Comparison of ENCODE assay signal across 21 cellular contexts in the genomic region with DNA sequence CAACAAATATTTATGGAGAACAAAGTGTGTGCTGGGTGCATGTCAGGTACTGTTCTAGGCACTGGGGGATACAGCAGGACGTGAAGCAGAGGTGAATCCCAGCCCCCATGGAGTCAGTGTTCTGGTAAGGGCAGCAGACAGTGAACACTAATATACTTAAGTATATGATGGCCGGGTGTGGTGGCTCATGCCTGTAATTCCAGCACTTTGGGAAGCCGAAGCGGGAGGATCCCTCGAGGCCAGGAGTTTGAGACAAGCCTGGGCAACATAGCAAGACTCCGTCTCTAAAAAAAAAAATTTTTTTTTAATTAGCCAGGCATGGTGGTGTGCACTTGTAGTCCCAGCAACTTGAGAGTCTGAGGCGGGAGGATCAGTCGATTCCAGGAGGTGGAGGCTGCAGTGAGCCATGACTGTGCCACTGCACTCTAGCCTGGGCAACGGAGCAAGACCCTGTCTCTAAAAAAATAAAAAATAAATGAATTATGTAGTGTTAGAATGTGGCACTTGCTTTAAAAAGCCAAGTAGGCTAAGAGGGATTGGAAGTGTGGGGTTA. TPM values are rescaled to one million over a fixed set of nuclear protein-coding genes. Genes with fewer than 3 reads are reported as not detected.
DNase-seq lines count a peak whose midpoint lies in the region; ATAC-seq, FAIRE-seq and TF ChIP-seq lines count a peak whose summit lies in the region.
"Had no signal": no experiment of that assay in that cellular context is flagged by ENCODE, and none has a peak within 500 bp of the region (broad histone marks: within the 10 kb centered on the region; RNA-seq: fewer than 3 reads in every experiment).

No MANE protein-coding gene starts in this region.

- peaks cover 14% of the 10 kb centered on the region for H3K27me3 ChIP-seq in suprapubic skin

- DNase-seq in activated CD8-positive, alpha-beta memory T cell treated with anti-CD3 and anti-CD28 coated beads, Interleukin-2, amount 50 U/mL, for 48 hours, result peak; percentile 3
- no peak for DNase-seq in activated CD8-positive, alpha-beta memory T cell treated with anti-CD3 and anti-CD28 coated beads for 24 hours
- peak; percentile 58 for DNase-seq in chondrocyte (ENCODE audit: low spot score)
- DNase-seq in mesenteric fat pad (ENCODE audit: low spot score), result peak; percentile 16
- DNase-seq in suprapubic skin (ENCODE audit: low spot score in 2 of 2), result peak; percentile 8 to 23
- DNase-seq in left lobe of liver (ENCODE audit: low spot score), result no peak
- no peak for DNase-seq in SW 1271 (lab: John Stamatoyannopoulos, UW)
- DNase-seq in RCC 7860 (ENCODE audit: low spot score), result no peak
- DNase-seq: AML-193; Caco-2; CD4-positive, alpha-beta T cell; H9 had no signal

- no peak overlapping the region for H3K4me3 ChIP-seq in suprapubic skin
- H3K4me3 ChIP-seq: A549 had no signal

- H3K4me1 Mint-ChIP-seq in chondrocyte (ENCODE audit: low read depth), result no peaks in the 10 kb centered on the region

- no peak overlapping the region for H3K27ac Mint-ChIP-seq in chondrocyte (ENCODE audit: unreplicated experiment)
- H3K27ac Mint-ChIP-seq: CD4-positive, alpha-beta T cell; H9 had no signal

- no peak for TF ChIP-seq EP300 in suprapubic skin (IDR thresholded peaks at IDR 0.05)

- FAIRE-seq in RCC 7860 (lab: Jason Lieb, UNC), result no peak
- FAIRE-seq: D721Med, G401.6, GM12891, GM19239, H1, HepG2 had no signal

- H3K27ac ChIP-seq in suprapubic skin, result no peak overlapping the region
- H3K27ac ChIP-seq: 22Rv1, A549, C4-2B had no signal

- H3K9me3 Mint-ChIP-seq in chondrocyte (ENCODE audit: low read depth), result peaks cover 3% of the 10 kb centered on the region
- H3K9me3 Mint-ChIP-seq: CD4-positive, alpha-beta T cell; H9 had no signal

- WGBS in suprapubic skin, result 69% methylated on average over 9 of the region's 9 CpGs

- no peaks in the 10 kb centered on the region for H3K4me1 ChIP-seq in suprapubic skin
- H3K4me1 ChIP-seq: A549, Caco-2 had no signal

- TF ChIP-seq CTCF in chondrocyte (IDR thresholded peaks at IDR 0.05), result no peak
- TF ChIP-seq CTCF in suprapubic skin (IDR thresholded peaks at IDR 0.05), result no peak

- no peak for ATAC-seq in left lobe of liver
- ATAC-seq: A549, HepG2 had no signal

- TF ChIP-seq POLR2A in suprapubic skin (IDR thresholded peaks at IDR 0.05), result no peak

- H3K36me3 ChIP-seq in suprapubic skin, result no peaks in the 10 kb centered on the region

- H3K27me3 Mint-ChIP-seq in chondrocyte (ENCODE audit: low read depth), result peaks cover 7% of the 10 kb centered on the region

- no peaks in the 10 kb centered on the region for H3K9me3 ChIP-seq in suprapubic skin
- H3K9me3 ChIP-seq: A549, Caco-2 had no signal

- H3K36me3 Mint-ChIP-seq in chondrocyte (ENCODE audit: low read depth), result no peaks in the 10 kb centered on the region

- no peak overlapping the region for H3K4me3 Mint-ChIP-seq in chondrocyte (ENCODE audit: unreplicated experiment)
- H3K4me3 Mint-ChIP-seq: CD4-positive, alpha-beta T cell; H9 had no signal

RNA-seq across cellular contexts. Expression of gene CHST8, which starts 22.6 kb away (rescaled TPM):
- total RNA-seq in chondrocyte, result 0.35 TPM in 1 of 3 replicates, not detected in the others
- 1.4 TPM for total RNA-seq in mesenteric fat pad
- total RNA-seq in suprapubic skin, result under 1 TPM in 1 of 4 donors, not detected in 3; 0.36 TPM
- 0.28 TPM for total RNA-seq in left lobe of liver
- total RNA-seq: Caco-2; CD4-positive, alpha-beta T cell; HepG2 had no signal

Comparison
In these comparisons a context has a peak if more than half of its experiments do, and no peak if none do; other contexts are left out.
1. DNase-seq: peak in activated CD8-positive, alpha-beta memory T cell treated with anti-CD3 and anti-CD28 coated beads, Interleukin-2, amount 50 U/mL, for 48 hours (single experiment), chondrocyte (single experiment), mesenteric fat pad (single experiment) and suprapubic skin (2 of 2); none in activated CD8-positive, alpha-beta memory T cell treated with anti-CD3 and anti-CD28 coated beads for 24 hours (single experiment), left lobe of liver (single experiment), SW 1271 (0 of 2) and RCC 7860 (single experiment).